In the genomic region with DNA sequence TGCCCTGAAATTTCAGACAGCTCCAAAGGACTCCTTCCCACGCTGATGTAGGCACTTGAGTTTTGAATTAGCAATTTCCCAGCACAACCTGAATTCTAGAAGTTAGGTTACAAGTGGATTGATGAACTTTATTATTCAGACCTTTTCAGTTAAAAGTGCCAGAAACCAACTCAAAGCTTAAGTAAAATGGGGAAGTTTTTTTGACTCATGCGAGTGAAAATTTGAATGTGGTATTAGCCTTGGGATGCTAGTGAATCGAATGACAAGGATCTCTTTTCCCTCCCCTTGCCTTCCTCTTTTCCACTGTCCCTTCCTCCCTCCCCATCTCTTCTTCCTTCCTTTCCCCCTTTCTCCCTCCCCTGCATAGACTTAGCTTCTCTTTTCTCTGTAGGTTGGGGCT, we compare ENCODE assay signal across 1 cellular context.
A peak's percentile ranks its signal among the peaks of the same experiment; 100 is the strongest.
TF ChIP-seq lines count a peak whose summit lies in the region.

No MANE protein-coding gene starts in this region.

TF ChIP-seq in GM12878, 131 proteins besides CTCF, POLR2A, EP300 and RAD21 (continued from another document):
- TF ChIP-seq, protein P1, sequence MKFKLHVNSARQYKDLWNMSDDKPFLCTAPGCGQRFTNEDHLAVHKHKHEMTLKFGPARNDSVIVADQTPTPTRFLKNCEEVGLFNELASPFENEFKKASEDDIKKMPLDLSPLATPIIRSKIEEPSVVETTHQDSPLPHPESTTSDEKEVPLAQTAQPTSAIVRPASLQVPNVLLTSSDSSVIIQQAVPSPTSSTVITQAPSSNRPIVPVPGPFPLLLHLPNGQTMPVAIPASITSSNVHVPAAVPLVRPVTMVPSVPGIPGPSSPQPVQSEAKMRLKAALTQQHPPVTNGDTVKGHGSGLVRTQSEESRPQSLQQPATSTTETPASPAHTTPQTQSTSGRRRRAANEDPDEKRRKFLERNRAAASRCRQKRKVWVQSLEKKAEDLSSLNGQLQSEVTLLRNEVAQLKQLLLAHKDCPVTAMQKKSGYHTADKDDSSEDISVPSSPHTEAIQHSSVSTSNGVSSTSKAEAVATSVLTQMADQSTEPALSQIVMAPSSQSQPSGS (IDR thresholded peaks at IDR 0.05; ENCODE audit: low read length) = peak; percentile 59; the same call in 1 of the 2 replicates
- TF ChIP-seq PML (IDR thresholded peaks at IDR 0.05; ENCODE audit: low read length) = 0 out of 2 replicates have a peak, but pooled peaks have one; percentile 12
- TF ChIP-seq BCL3 (IDR thresholded peaks at IDR 0.05; ENCODE audit: borderline replicate concordance, insufficient read depth, low read depth, low read length, poor library complexity, severe bottlenecking) = no peak
- no peak for TF ChIP-seq BMI1 (IDR thresholded peaks at IDR 0.05; ENCODE audit: borderline replicate concordance)
- TF ChIP-seq RFX5 (IDR thresholded peaks at IDR 0.05; ENCODE audit: low read depth, low read length) = no peak
- TF ChIP-seq EED (IDR thresholded peaks at IDR 0.05; ENCODE audit: low read depth) = peak; percentile 78
- no peak for TF ChIP-seq E4F1 (IDR thresholded peaks at IDR 0.05; ENCODE audit: borderline replicate concordance, partially characterized antibody)
- no peak for TF ChIP-seq SMC3 (IDR thresholded peaks at IDR 0.05; ENCODE audit: borderline replicate concordance, low read length)
- no peak for TF ChIP-seq MTA3 (IDR thresholded peaks at IDR 0.05; ENCODE audit: borderline replicate concordance, low read length)
- no peak for TF ChIP-seq NRF1 (conservative IDR thresholded peaks at IDR 0.05; ENCODE audit: low read depth, low read length)
- no peak for TF ChIP-seq ATF7 (IDR thresholded peaks at IDR 0.05; ENCODE audit: low read depth)
- TF ChIP-seq JUNB (IDR thresholded peaks at IDR 0.05) = peak; percentile 72
- no peak for TF ChIP-seq SUPT20H (IDR thresholded peaks at IDR 0.05; ENCODE audit: borderline replicate concordance, control insufficient read depth, low read depth, low read length)
- TF ChIP-seq, protein P2, sequence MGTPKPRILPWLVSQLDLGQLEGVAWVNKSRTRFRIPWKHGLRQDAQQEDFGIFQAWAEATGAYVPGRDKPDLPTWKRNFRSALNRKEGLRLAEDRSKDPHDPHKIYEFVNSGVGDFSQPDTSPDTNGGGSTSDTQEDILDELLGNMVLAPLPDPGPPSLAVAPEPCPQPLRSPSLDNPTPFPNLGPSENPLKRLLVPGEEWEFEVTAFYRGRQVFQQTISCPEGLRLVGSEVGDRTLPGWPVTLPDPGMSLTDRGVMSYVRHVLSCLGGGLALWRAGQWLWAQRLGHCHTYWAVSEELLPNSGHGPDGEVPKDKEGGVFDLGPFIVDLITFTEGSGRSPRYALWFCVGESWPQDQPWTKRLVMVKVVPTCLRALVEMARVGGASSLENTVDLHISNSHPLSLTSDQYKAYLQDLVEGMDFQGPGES (IDR thresholded peaks at IDR 0.05) = no peak
- no peak for TF ChIP-seq CHD1 (IDR thresholded peaks at IDR 0.05; ENCODE audit: low read depth, low read length)
- no peak for TF ChIP-seq ZSCAN29 (IDR thresholded peaks at IDR 0.05)
- peak; percentile 69 for TF ChIP-seq IKZF1 (conservative IDR thresholded peaks at IDR 0.05)
- TF ChIP-seq ZNF274 (IDR thresholded peaks at IDR 0.05; ENCODE audit: insufficient read depth, insufficient read length) = no peak
- TF ChIP-seq SIN3A (IDR thresholded peaks at IDR 0.05; ENCODE audit: low read depth, low read length) = no peak
- TF ChIP-seq, protein P3, sequence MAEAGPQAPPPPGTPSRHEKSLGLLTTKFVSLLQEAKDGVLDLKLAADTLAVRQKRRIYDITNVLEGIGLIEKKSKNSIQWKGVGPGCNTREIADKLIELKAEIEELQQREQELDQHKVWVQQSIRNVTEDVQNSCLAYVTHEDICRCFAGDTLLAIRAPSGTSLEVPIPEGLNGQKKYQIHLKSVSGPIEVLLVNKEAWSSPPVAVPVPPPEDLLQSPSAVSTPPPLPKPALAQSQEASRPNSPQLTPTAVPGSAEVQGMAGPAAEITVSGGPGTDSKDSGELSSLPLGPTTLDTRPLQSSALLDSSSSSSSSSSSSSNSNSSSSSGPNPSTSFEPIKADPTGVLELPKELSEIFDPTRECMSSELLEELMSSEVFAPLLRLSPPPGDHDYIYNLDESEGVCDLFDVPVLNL (IDR thresholded peaks at IDR 0.05; ENCODE audit: low read depth, low read length) = no peak
- TF ChIP-seq KDM1A (IDR thresholded peaks at IDR 0.05; ENCODE audit: borderline replicate concordance) = no peak
- no peak for TF ChIP-seq CREB1 (IDR thresholded peaks at IDR 0.05; ENCODE audit: low read depth)
- TF ChIP-seq SUZ12 (IDR thresholded peaks at IDR 0.05; ENCODE audit: unreplicated experiment) = no peak
- no peak for TF ChIP-seq PAX8 (IDR thresholded peaks at IDR 0.05)
- no peak for TF ChIP-seq SMARCA5 (IDR thresholded peaks at IDR 0.05)
- TF ChIP-seq HDAC2 (IDR thresholded peaks at IDR 0.05) = no peak
- no peak for TF ChIP-seq SMAD5 (IDR thresholded peaks at IDR 0.05; ENCODE audit: low read depth)
- TF ChIP-seq NFIC (IDR thresholded peaks at IDR 0.05; ENCODE audit: low read depth, low read length) = peak; percentile 71
- peak; percentile 57 for TF ChIP-seq SPI1 (IDR thresholded peaks at IDR 0.05; ENCODE audit: borderline replicate concordance, insufficient read depth, low read depth, low read length)
